24 cellular contexts compared by ENCODE assay signal in the genomic region with DNA sequence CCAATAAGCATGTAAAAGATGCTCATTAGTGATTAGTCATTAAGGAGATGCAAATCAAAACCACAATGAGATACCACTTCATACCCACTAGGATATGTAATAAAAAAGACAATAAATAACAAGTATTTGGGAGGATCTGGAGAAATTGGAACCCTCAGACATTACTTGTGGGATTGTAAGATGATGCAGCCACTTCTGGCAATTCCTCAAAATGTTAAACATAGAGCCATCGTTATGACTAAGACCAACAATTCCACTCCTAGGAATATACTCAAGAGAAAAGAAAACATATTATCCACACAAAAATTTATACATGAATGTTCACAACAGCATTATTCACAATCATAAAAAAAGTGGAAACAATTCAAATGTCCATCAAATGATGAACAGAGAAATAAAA.
"Had no signal": no experiment of that assay in that cellular context is flagged by ENCODE, and none has a peak within 500 bp of the region (broad histone marks: within the 10 kb centered on the region; RNA-seq: fewer than 3 reads in every experiment).

No MANE protein-coding gene starts in this region.

- H3K4me1 ChIP-seq: breast epithelium, foreskin keratinocyte had no signal

- H3K9me3 Mint-ChIP-seq: activated CD4-positive, alpha-beta T cell treated with anti-CD3 and anti-CD28 coated beads, Interleukin-2, amount 10 ng/mL, durations not matched to agents 24 days and 14 days; activated CD8-positive, alpha-beta T cell treated with anti-CD3 and anti-CD28 coated beads for 36 hours; activated naive CD4-positive, alpha-beta T cell treated with anti-CD3 and anti-CD28 coated beads for 36 hours; activated T-helper 2 cell treated with anti-CD3 and anti-CD28 coated beads, Interferon-gamma antibody, Interleukin-2, Interleukin-4, amounts not matched to agents 10 μg/mL and 5 μg/mL and 100 μg/mL, durations not matched to agents 14 hours and 24 hours and 36 hours; natural killer cell treated with Interleukin-12 subunit alpha and Interleukin-12 subunit beta and Interleukin-15 and Interleukin-18, amount 100 ng/mL, for 72 hours had no signal

- DNase-seq: activated CD4-positive, alpha-beta T cell treated with anti-CD3 and anti-CD28 coated beads, Interleukin-2, amount 10 ng/mL, durations not matched to agents 24 days and 14 days; activated CD8-positive, alpha-beta T cell treated with anti-CD3 and anti-CD28 coated beads for 36 hours; activated naive CD4-positive, alpha-beta T cell treated with anti-CD3 and anti-CD28 coated beads for 36 hours; activated T-cell treated with anti-CD3 and anti-CD28 coated beads, Interleukin-2, amount 50 U/mL, for 1 hour; cortex of kidney; erythroblast; foreskin keratinocyte; glutamatergic neuron; kidney; nucleus accumbens; stimulated activated CD4-positive, alpha-beta T cell treated with anti-CD3 and anti-CD28 coated beads, Interleukin-12 subunit alpha, Interleukin-12 subunit beta, amount 100 ng/mL, for 4 hours; stimulated activated CD4-positive, alpha-beta T cell treated with anti-CD3 and anti-CD28 coated beads, Interleukin-1b, Interleukin-23, amount 100 ng/mL, for 48 hours; stimulated activated CD8-positive, alpha-beta memory T cell treated with anti-CD3 and anti-CD28 coated beads, Interleukin-4, amount 100 ng/mL, for 48 hours; stimulated activated naive CD4-positive, alpha-beta T cell; substantia nigra; T1000; tibial artery had no signal

- H3K4me3 ChIP-seq: breast epithelium, lung, tibial artery had no signal

- H3K27ac ChIP-seq: breast epithelium, foreskin keratinocyte, tibial artery had no signal

- H3K36me3 Mint-ChIP-seq: natural killer cell treated with Interleukin-12 subunit alpha and Interleukin-12 subunit beta and Interleukin-15 and Interleukin-18, amount 100 ng/mL, for 72 hours had no signal

- H3K4me1 Mint-ChIP-seq: activated CD4-positive, alpha-beta T cell treated with anti-CD3 and anti-CD28 coated beads, Interleukin-2, amount 10 ng/mL, durations not matched to agents 24 days and 14 days; mesothelial cell of epicardium had no signal

- H3K9me3 ChIP-seq: breast epithelium, tibial artery had no signal

- H3K36me3 ChIP-seq: breast epithelium, tibial artery had no signal

- ATAC-seq: activated CD8-positive, alpha-beta T cell treated with anti-CD3 and anti-CD28 coated beads for 36 hours; foreskin keratinocyte; left lobe of liver; natural killer cell treated with Interleukin-12 subunit alpha and Interleukin-12 subunit beta and Interleukin-15 and Interleukin-18, amount 100 ng/mL, for 72 hours had no signal

- H3K27me3 ChIP-seq: breast epithelium, foreskin keratinocyte, tibial artery had no signal

- H3K27me3 Mint-ChIP-seq: activated CD4-positive, alpha-beta T cell treated with anti-CD3 and anti-CD28 coated beads, Interleukin-2, amount 10 ng/mL, durations not matched to agents 24 days and 14 days; activated CD8-positive, alpha-beta T cell treated with anti-CD3 and anti-CD28 coated beads for 36 hours; natural killer cell treated with Interleukin-12 subunit alpha and Interleukin-12 subunit beta and Interleukin-15 and Interleukin-18, amount 100 ng/mL, for 72 hours had no signal

- H3K27ac Mint-ChIP-seq: activated CD4-positive, alpha-beta T cell treated with anti-CD3 and anti-CD28 coated beads, Interleukin-2, amount 10 ng/mL, durations not matched to agents 24 days and 14 days; activated CD8-positive, alpha-beta T cell treated with anti-CD3 and anti-CD28 coated beads for 36 hours; activated naive CD4-positive, alpha-beta T cell treated with anti-CD3 and anti-CD28 coated beads for 36 hours; activated T-helper 2 cell treated with anti-CD3 and anti-CD28 coated beads, Interferon-gamma antibody, Interleukin-2, Interleukin-4, amounts not matched to agents 10 μg/mL and 5 μg/mL and 100 μg/mL, durations not matched to agents 14 hours and 24 hours and 36 hours; mesothelial cell of epicardium; natural killer cell treated with Interleukin-12 subunit alpha and Interleukin-12 subunit beta and Interleukin-15 and Interleukin-18, amount 100 ng/mL, for 72 hours had no signal

- FAIRE-seq: endometrium, kidney had no signal

- H3K4me3 Mint-ChIP-seq: activated CD4-positive, alpha-beta T cell treated with anti-CD3 and anti-CD28 coated beads, Interleukin-2, amount 10 ng/mL, durations not matched to agents 24 days and 14 days; activated CD8-positive, alpha-beta T cell treated with anti-CD3 and anti-CD28 coated beads for 36 hours; activated naive CD4-positive, alpha-beta T cell treated with anti-CD3 and anti-CD28 coated beads for 36 hours; mesothelial cell of epicardium; natural killer cell treated with Interleukin-12 subunit alpha and Interleukin-12 subunit beta and Interleukin-15 and Interleukin-18, amount 100 ng/mL, for 72 hours had no signal
